9 cellular contexts compared by ENCODE assay signal in the genomic region with DNA sequence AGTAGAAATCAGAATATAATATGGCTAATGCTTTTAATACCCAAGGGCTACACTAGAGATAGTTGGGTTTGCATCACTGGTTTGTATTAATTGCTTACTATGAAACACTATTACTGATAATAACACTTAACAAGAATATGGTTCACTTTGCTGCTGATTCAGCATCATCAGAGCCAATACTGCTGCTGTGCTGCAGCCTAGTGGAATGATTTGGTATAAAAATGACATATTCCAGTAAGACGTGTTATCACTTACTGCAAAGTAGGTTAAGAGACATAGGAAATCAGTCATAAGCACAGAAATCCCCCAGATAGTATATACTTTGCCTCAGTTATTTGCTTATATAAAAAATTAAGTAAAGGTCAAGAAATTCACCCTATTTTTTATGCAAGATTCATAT. TPM values are rescaled to one million over a fixed set of nuclear protein-coding genes. Genes with fewer than 3 reads are reported as not detected.
A peak's percentile ranks its signal among the peaks of the same experiment; 100 is the strongest.
DNase-seq lines count a peak whose midpoint lies in the region; ATAC-seq and TF ChIP-seq lines count a peak whose summit lies in the region.
"Had no signal": no experiment of that assay in that cellular context is flagged by ENCODE, and none has a peak within 500 bp of the region (broad histone marks: within the 10 kb centered on the region; RNA-seq: fewer than 3 reads in every experiment).

No MANE protein-coding gene starts in this region.

- POLR2A ChIA-PET in AG04449 (lab: Yijun Ruan, JAX), result no interaction called here
- POLR2A ChIA-PET in PC-3 (lab: Charles Lee; ENCODE audit: unreplicated experiment), result no interaction called here
- POLR2A ChIA-PET in naive thymus-derived CD8-positive, alpha-beta T cell (lab: Charles Lee), result no interaction called here

- H4K20me1 ChIP-seq in PC-3 (ENCODE audit: low read length), result no peaks in the 10 kb centered on the region

- no peaks in the 10 kb centered on the region for H3F3A ChIP-seq in PC-3 (ENCODE audit: low read length, unreplicated experiment)

- H3K36me3 ChIP-seq in PC-3 (ENCODE audit: low read depth, low read length), result no peaks in the 10 kb centered on the region

- no peaks in the 10 kb centered on the region for H3K36me3 Mint-ChIP-seq in naive thymus-derived CD8-positive, alpha-beta T cell
- H3K36me3 Mint-ChIP-seq: activated naive CD8-positive, alpha-beta T cell treated with anti-CD3 and anti-CD28 coated beads, Interleukin-2, amount 10 ng/mL, durations not matched to agents 7 days and 5 days had no signal

- H3K4me1 ChIP-seq in PC-3 (ENCODE audit: insufficient read depth, low read length), result no peaks in the 10 kb centered on the region; the same call in 1 of the 2 replicates

- DNase-seq in AG04449 (ENCODE audit: low read depth, low spot score) (no peak), HFF-Myc (ENCODE audit: extremely low read depth, low read depth) (no peak), PC-3 (peak; percentile 75), fibroblast of villous mesenchyme (ENCODE audit: low read depth) (peak; percentile 2)
- no peak for DNase-seq in naive thymus-derived CD8-positive, alpha-beta T cell
- DNase-seq: activated naive CD8-positive, alpha-beta T cell treated with anti-CD3 and anti-CD28 coated beads, Interleukin-2, amount 10 ng/mL, durations not matched to agents 7 days and 5 days had no signal

- TF ChIP-seq CTCF in AG04449 (IDR thresholded peaks at IDR 0.05; ENCODE audit: insufficient read depth, low read length, missing control alignments), result peak; percentile 49
- TF ChIP-seq CTCF in HFF-Myc (IDR thresholded peaks at IDR 0.05; ENCODE audit: low read depth, low read length, missing control alignments), result peak; percentile 2
- TF ChIP-seq CTCF in PC-3 (conservative IDR thresholded peaks at IDR 0.05; ENCODE audit: low read depth, low read length), result peak; percentile 80
- no peak for TF ChIP-seq CTCF in fibroblast of villous mesenchyme (IDR thresholded peaks at IDR 0.05; ENCODE audit: insufficient read depth, low read depth, low read length)

- no peaks in the 10 kb centered on the region for H3K9me2 ChIP-seq in PC-3 (replicated peaks; ENCODE audit: low read length)

- H2AFZ ChIP-seq in PC-3 (ENCODE audit: low read length), result no peak overlapping the region

- no peak overlapping the region for H3K4me2 ChIP-seq in PC-3 (ENCODE audit: low read length)

- H3K9me3 ChIP-seq in PC-3 (ENCODE audit: low read length), result no peaks in the 10 kb centered on the region

- H3K9ac ChIP-seq in PC-3 (ENCODE audit: low read length), result no peak overlapping the region

- peaks cover 0 to 18% (median 2%) of the 10 kb centered on the region in 9 donors for H3K9me3 Mint-ChIP-seq in naive thymus-derived CD8-positive, alpha-beta T cell

- no TSS peak for BruUV-seq in PC-3 (replicated peaks; lab: Mats Ljungman, UMichigan)

- ATAC-seq in PC-3 (peak; percentile 62), GM18867 (IDR thresholded peaks at IDR 0.05; ENCODE audit: unreplicated experiment) (no peak), GM21515 (IDR thresholded peaks at IDR 0.05; ENCODE audit: unreplicated experiment) (no peak), GM21529 (IDR thresholded peaks at IDR 0.05; ENCODE audit: unreplicated experiment) (no peak)
- no peak for ATAC-seq in naive thymus-derived CD8-positive, alpha-beta T cell

- intact Hi-C loops in PC-3 (cut with micrococcal nuclease), result loop anchor here (1.0 to 10.0 kb wide), 6 partner anchors 107 to 409 kb away; no protein-coding TSS in a partner anchor

- H3K4me3 Mint-ChIP-seq in naive thymus-derived CD8-positive, alpha-beta T cell, result no peak overlapping the region
- H3K4me3 Mint-ChIP-seq: activated naive CD8-positive, alpha-beta T cell treated with anti-CD3 and anti-CD28 coated beads, Interleukin-2, amount 10 ng/mL, durations not matched to agents 7 days and 5 days had no signal

- no peaks in the 10 kb centered on the region for H3K79me2 ChIP-seq in PC-3 (ENCODE audit: low read length)

- no peaks in the 10 kb centered on the region for H3K27me3 Mint-ChIP-seq in naive thymus-derived CD8-positive, alpha-beta T cell
- H3K27me3 Mint-ChIP-seq: activated naive CD8-positive, alpha-beta T cell treated with anti-CD3 and anti-CD28 coated beads, Interleukin-2, amount 10 ng/mL, durations not matched to agents 7 days and 5 days had no signal

- no peaks in the 10 kb centered on the region for H3K27me3 ChIP-seq in PC-3 (ENCODE audit: low read length)

- H3K4me3 ChIP-seq in AG04449 (ENCODE audit: low read depth, low read length), result no peak overlapping the region
- H3K4me3 ChIP-seq in HFF-Myc (replicated peaks; ENCODE audit: low read depth, low read length), result no peak overlapping the region
- H3K4me3 ChIP-seq in PC-3 (ENCODE audit: low read length), result no peak overlapping the region
- H3K4me3 ChIP-seq in fibroblast of villous mesenchyme (ENCODE audit: low read depth, low read length), result no peak overlapping the region

- CTCF ChIA-PET in AG04449 (lab: Yijun Ruan, JAX), result no interaction called here
- CTCF ChIA-PET in PC-3 (lab: Charles Lee), result no interaction called here

- no peaks in the 10 kb centered on the region for H3K4me1 Mint-ChIP-seq in naive thymus-derived CD8-positive, alpha-beta T cell
- H3K4me1 Mint-ChIP-seq: activated naive CD8-positive, alpha-beta T cell treated with anti-CD3 and anti-CD28 coated beads, Interleukin-2, amount 10 ng/mL, durations not matched to agents 7 days and 5 days had no signal

- no peak overlapping the region for H3K27ac ChIP-seq in PC-3 (ENCODE audit: low read length)

- H3K27ac Mint-ChIP-seq in naive thymus-derived CD8-positive, alpha-beta T cell, result no peak overlapping the region
- H3K27ac Mint-ChIP-seq: activated naive CD8-positive, alpha-beta T cell treated with anti-CD3 and anti-CD28 coated beads, Interleukin-2, amount 10 ng/mL, durations not matched to agents 7 days and 5 days had no signal

RNA-seq across cellular contexts. Expression of a gene that starts 2.8 kb away (rescaled TPM):
- total RNA-seq in PC-3 (2014; rRNA removed), result not detected in 2 replicates
- total RNA-seq in fibroblast of villous mesenchyme, result 0.97 and 2.2 TPM in 2 replicates
- total RNA-seq in naive thymus-derived CD8-positive, alpha-beta T cell, result not detected
- not detected for polyA plus RNA-seq in naive thymus-derived CD8-positive, alpha-beta T cell
- total RNA-seq: activated naive CD8-positive, alpha-beta T cell treated with anti-CD3 and anti-CD28 coated beads, Interleukin-2, amount 10 ng/mL, durations not matched to agents 7 days and 5 days had no signal

Comparison
In these comparisons a context has a peak if more than half of its experiments do, and no peak if none do; other contexts are left out.
1. DNase-seq: peak in PC-3 (single experiment) and fibroblast of villous mesenchyme (single experiment); none in AG04449 (single experiment), HFF-Myc (single experiment) and naive thymus-derived CD8-positive, alpha-beta T cell (0 of 10).